19 cellular contexts compared by ENCODE assay signal in the genomic region with DNA sequence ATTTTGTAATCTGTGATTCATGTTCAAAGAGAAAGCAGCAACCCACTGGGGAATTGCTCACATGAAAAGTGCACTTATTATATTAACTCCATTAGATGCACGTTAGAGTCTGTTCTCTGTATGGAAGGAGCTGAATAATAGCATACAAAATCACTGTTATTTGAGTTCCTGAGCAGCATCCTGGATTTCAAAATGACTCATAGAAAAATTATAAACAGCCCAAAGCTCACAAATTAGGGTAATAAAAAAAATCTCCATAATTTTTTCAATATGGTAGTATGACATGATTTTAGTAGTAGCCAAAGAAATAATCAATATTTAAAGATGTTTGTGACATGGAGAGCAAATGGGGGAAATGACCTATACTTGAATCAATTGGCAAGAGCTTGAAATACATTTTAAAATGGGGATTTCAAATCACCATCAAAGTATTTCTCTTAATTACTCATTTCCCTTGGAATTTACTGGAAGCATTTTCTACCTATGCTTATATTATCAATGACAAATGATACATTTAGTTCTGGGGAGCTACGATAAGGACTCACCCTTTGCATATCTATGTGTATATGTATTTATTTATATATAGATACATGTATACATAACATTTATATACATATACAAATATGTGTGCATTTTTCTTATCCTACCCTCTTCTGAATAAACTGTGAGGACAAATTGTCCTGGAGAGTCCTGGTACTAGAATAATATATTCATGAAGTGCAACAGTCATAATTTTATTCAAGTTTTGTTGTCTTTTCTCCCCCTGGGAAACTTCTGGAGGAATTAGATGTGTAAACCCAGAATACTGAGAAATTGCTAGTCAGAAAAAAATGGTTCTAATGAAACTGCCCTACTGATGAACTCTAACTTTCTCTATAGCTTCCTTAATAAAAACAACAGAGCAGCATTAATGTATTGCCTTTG.
DNase-seq lines count a peak whose midpoint lies in the region; ATAC-seq and TF ChIP-seq lines count a peak whose summit lies in the region.
"Had no signal": no experiment of that assay in that cellular context is flagged by ENCODE, and none has a peak within 500 bp of the region (broad histone marks: within the 10 kb centered on the region; RNA-seq: fewer than 3 reads in every experiment).

No MANE protein-coding gene starts in this region.

- H4K8ac ChIP-seq in IMR-90 (ENCODE audit: low read depth in 2 of 2, low read length in 2 of 2): peak overlapping the region; percentile 92 to 98

- peaks cover 0 to 8% of the 10 kb centered on the region in 2 experiments; a peak in 2 of 4 replicates for H3K79me1 ChIP-seq in IMR-90 (ENCODE audit: low read depth in 1 of 2, low read length in 2 of 2)

- H3K4me1 ChIP-seq in ACC112 (ENCODE audit: control insufficient read depth, insufficient read depth, low read length, unreplicated experiment) (peaks cover 57% of the 10 kb centered on the region), IMR-90 (ENCODE audit: control insufficient read depth, insufficient read depth, low read length) (peaks cover 28% of the 10 kb centered on the region), body of pancreas (peaks cover 20% of the 10 kb centered on the region)
- H3K4me1 ChIP-seq: Peyer's patch had no signal

- H3K4me3 Mint-ChIP-seq in activated CD4-positive, alpha-beta memory T cell treated with anti-CD3 and anti-CD28 coated beads, Interleukin-2, amount 10 ng/mL, durations not matched to agents 7 days and 5 days: no peak overlapping the region
- H3K4me3 Mint-ChIP-seq: activated naive CD4-positive, alpha-beta T cell treated with anti-CD3 and anti-CD28 coated beads, Interleukin-2, amount 10 ng/mL, durations not matched to agents 7 days and 5 days; brain; stimulated activated naive CD8-positive, alpha-beta T cell treated with anti-CD3 and anti-CD28 coated beads, Interleukin-15, amount 100 ng/mL, for 72 hours had no signal

- peak overlapping the region; percentile 91; the same call in 1 of the 3 replicates for H2BK15ac ChIP-seq in IMR-90 (ENCODE audit: low read depth, low read length)

- WGBS in IMR-90 (ENCODE audit: extremely low coverage in 2 of 2, insufficient read length in 1 of 2), 2 experiments: no CpG with 5 or more reads among the region's 2 CpGs
- 89 to 91% methylated on average over 2 of the region's 2 CpGs for WGBS in body of pancreas, 2 donors

- peak overlapping the region; percentile 16 for H2AFZ ChIP-seq in ACC112 (ENCODE audit: low read length, unreplicated experiment)
- H2AFZ ChIP-seq in IMR-90 (replicated peaks; ENCODE audit: low read length, poor library complexity): no peak overlapping the region

- peak overlapping the region; percentile 99 for H2BK5ac ChIP-seq in IMR-90 (ENCODE audit: low read depth, low read length, poor library complexity, severe bottlenecking)

- H3K9me1 ChIP-seq in IMR-90 (ENCODE audit: insufficient read depth, low read length): peaks cover 25% of the 10 kb centered on the region

- no peak overlapping the region for H2AK9ac ChIP-seq in IMR-90 (replicated peaks; ENCODE audit: low read depth, low read length, poor library complexity)

- H3K4me3 ChIP-seq in ACC112 (ENCODE audit: low read depth, low read length) (peak overlapping the region; percentile 2; the same call in 1 of the 2 replicates), IMR-90 (ENCODE audit: insufficient read depth, low read depth, low read length) (no peak overlapping the region), brain microvascular endothelial cell (ENCODE audit: low read depth, low read length) (no peak overlapping the region), foreskin fibroblast (ENCODE audit: low read depth in 1 of 2, low read length in 2 of 2) (no peak overlapping the region), body of pancreas (no peak overlapping the region)
- H3K4me3 ChIP-seq: esophagus muscularis mucosa, Peyer's patch, right atrium auricular region, upper lobe of left lung had no signal

- TF ChIP-seq CTCF in IMR-90 (conservative IDR thresholded peaks at IDR 0.05; ENCODE audit: low read depth, low read length) (no peak), brain microvascular endothelial cell (IDR thresholded peaks at IDR 0.05; ENCODE audit: low read depth, low read length, missing control alignments) (no peak), foreskin fibroblast (IDR thresholded peaks at IDR 0.05; ENCODE audit: low read depth, low read length) (no peak), body of pancreas (IDR thresholded peaks at IDR 0.05) (no peak)

- no peaks in the 10 kb centered on the region for H3K36me3 Mint-ChIP-seq in activated CD4-positive, alpha-beta memory T cell treated with anti-CD3 and anti-CD28 coated beads, Interleukin-2, amount 10 ng/mL, durations not matched to agents 7 days and 5 days (ENCODE audit: low read depth)
- H3K36me3 Mint-ChIP-seq: activated naive CD4-positive, alpha-beta T cell treated with anti-CD3 and anti-CD28 coated beads, Interleukin-2, amount 10 ng/mL, durations not matched to agents 7 days and 5 days; brain had no signal

- H3K9me3 Mint-ChIP-seq in activated CD4-positive, alpha-beta memory T cell treated with anti-CD3 and anti-CD28 coated beads, Interleukin-2, amount 10 ng/mL, durations not matched to agents 7 days and 5 days: no peaks in the 10 kb centered on the region
- H3K9me3 Mint-ChIP-seq: activated naive CD4-positive, alpha-beta T cell treated with anti-CD3 and anti-CD28 coated beads, Interleukin-2, amount 10 ng/mL, durations not matched to agents 7 days and 5 days; brain; stimulated activated naive CD8-positive, alpha-beta T cell treated with anti-CD3 and anti-CD28 coated beads, Interleukin-15, amount 100 ng/mL, for 72 hours had no signal

- H3K27me3 ChIP-seq in ACC112 (ENCODE audit: insufficient read depth, low read length): no peaks in the 10 kb centered on the region
- H3K27me3 ChIP-seq in IMR-90 (ENCODE audit: control insufficient read depth, insufficient read depth, low read length): no peaks in the 10 kb centered on the region
- H3K27me3 ChIP-seq in brain microvascular endothelial cell (replicated peaks): no peaks in the 10 kb centered on the region
- H3K27me3 ChIP-seq in body of pancreas: no peaks in the 10 kb centered on the region
- H3K27me3 ChIP-seq: esophagus muscularis mucosa, Peyer's patch, right atrium auricular region, upper lobe of left lung had no signal

- POLR2A ChIA-PET in IMR-90 (lab: Charles Lee; ENCODE audit: unreplicated experiment): interaction anchor here (1.3 kb wide), 1 partner anchor 40 kb away, joined by 4 read pairs; no protein-coding TSS in a partner anchor
- POLR2A ChIA-PET in activated CD4-positive, alpha-beta memory T cell treated with anti-CD3 and anti-CD28 coated beads, Interleukin-2, amount 10 ng/mL, durations not matched to agents 7 days and 5 days (lab: Charles Lee): no interaction called here

- H3K4me1 Mint-ChIP-seq in activated CD4-positive, alpha-beta memory T cell treated with anti-CD3 and anti-CD28 coated beads, Interleukin-2, amount 10 ng/mL, durations not matched to agents 7 days and 5 days: no peaks in the 10 kb centered on the region
- H3K4me1 Mint-ChIP-seq: activated naive CD4-positive, alpha-beta T cell treated with anti-CD3 and anti-CD28 coated beads, Interleukin-2, amount 10 ng/mL, durations not matched to agents 7 days and 5 days; stimulated activated naive CD8-positive, alpha-beta T cell treated with anti-CD3 and anti-CD28 coated beads, Interleukin-15, amount 100 ng/mL, for 72 hours had no signal

- CTCF ChIA-PET in IMR-90 (lab: Yijun Ruan, JAX): interaction anchor here (0.6 to 1.7 kb wide), 6 partner anchors 12 to 340 kb away, joined by 3 to 8 read pairs (median 4); no protein-coding TSS in a partner anchor
- CTCF ChIA-PET in activated CD4-positive, alpha-beta memory T cell treated with anti-CD3 and anti-CD28 coated beads, Interleukin-2, amount 10 ng/mL, durations not matched to agents 7 days and 5 days (lab: Charles Lee): no interaction called here

- H3K9ac ChIP-seq in IMR-90 (ENCODE audit: low read depth, low read length): peak overlapping the region; percentile 37; the same call in 1 of the 2 replicates

- peak overlapping the region; percentile 100 for H3K4ac ChIP-seq in IMR-90 (ENCODE audit: low read depth, low read length)

- H3K27ac ChIP-seq in ACC112 (ENCODE audit: low read depth, low read length) (peak overlapping the region; percentile 99), IMR-90 (ENCODE audit: insufficient read depth, low read length) (peak overlapping the region; percentile 100; the same call in 1 of the 2 replicates), brain microvascular endothelial cell (peak overlapping the region; percentile 85), body of pancreas (no peak overlapping the region)
- H3K27ac ChIP-seq: esophagus muscularis mucosa, Peyer's patch, right atrium auricular region, upper lobe of left lung had no signal

- no TSS peak for BruUV-seq in IMR-90 (replicated peaks; lab: Mats Ljungman, UMichigan)

- H3K9me3 ChIP-seq in IMR-90 (ENCODE audit: control insufficient read depth, insufficient read depth, low read length): no peaks in the 10 kb centered on the region
- H3K9me3 ChIP-seq in body of pancreas: no peaks in the 10 kb centered on the region
- H3K9me3 ChIP-seq: esophagus muscularis mucosa, Peyer's patch, right atrium auricular region, upper lobe of left lung had no signal

- no peaks in the 10 kb centered on the region for H3K79me2 ChIP-seq in ACC112 (ENCODE audit: control insufficient read depth, insufficient read depth, low read length, unreplicated experiment)

- H2AK5ac ChIP-seq in IMR-90 (ENCODE audit: low read depth, low read length): no peak overlapping the region

- H3K4me2 ChIP-seq in IMR-90 (ENCODE audit: low read depth, low read length): peak overlapping the region; percentile 28; the same call in 1 of the 2 replicates

- H4K91ac ChIP-seq in IMR-90 (ENCODE audit: insufficient read depth, low read depth, low read length): peak overlapping the region; percentile 99

- no peak for TF ChIP-seq RAD21 in IMR-90 (IDR thresholded peaks at IDR 0.05; ENCODE audit: low read length)

- DNase-seq in IMR-90 (peak; percentile 79), brain microvascular endothelial cell (no peak), foreskin fibroblast (peak; percentile 59 to 79), body of pancreas (no peak), NCI-H2107 (lab: John Stamatoyannopoulos, UW) (no peak)
- no peak for DNase-seq in activated CD4-positive, alpha-beta memory T cell treated with anti-CD3 and anti-CD28 coated beads, Interleukin-2, amount 10 ng/mL, durations not matched to agents 7 days and 5 days
- DNase-seq: activated naive CD4-positive, alpha-beta T cell treated with anti-CD3 and anti-CD28 coated beads, Interleukin-2, amount 10 ng/mL, durations not matched to agents 7 days and 5 days; midbrain; NCI-H1436; NCI-H226; Peyer's patch; stimulated activated CD4-positive, alpha-beta T cell treated with anti-CD3 and anti-CD28 coated beads, Interleukin-1b, Interleukin-23, amount 100 ng/mL, for 48 hours; stimulated activated naive CD8-positive, alpha-beta T cell treated with anti-CD3 and anti-CD28 coated beads, Interleukin-15, amount 100 ng/mL, for 72 hours; upper lobe of left lung had no signal

- peaks cover 21% of the 10 kb centered on the region for H3K27me3 Mint-ChIP-seq in activated CD4-positive, alpha-beta memory T cell treated with anti-CD3 and anti-CD28 coated beads, Interleukin-2, amount 10 ng/mL, durations not matched to agents 7 days and 5 days

- in situ Hi-C loops in IMR-90 (cut with MboI; ENCODE audit: low sequenced_read_pairs): no loop called here
- in situ Hi-C loops in brain microvascular endothelial cell (cut with HindIII; ENCODE audit: low pct_ligation_motif_present, low sequenced_read_pairs): no loop called here

- intact Hi-C loops in IMR-90 (cut with micrococcal nuclease): loop anchor here (1.0 to 10.0 kb wide), 4 partner anchors 39 to 1021 kb away; a partner anchor contains a TSS
- intact Hi-C loops in body of pancreas (cut with DNase I): no loop called here

- peak overlapping the region; percentile 98 for H3K56ac ChIP-seq in IMR-90 (ENCODE audit: extremely low read depth, insufficient read depth, low read length)

- H2BK20ac ChIP-seq in IMR-90 (ENCODE audit: low read depth, low read length): peak overlapping the region; percentile 100

- H3K14ac ChIP-seq in IMR-90 (replicated peaks; ENCODE audit: low read depth, low read length): peak overlapping the region; percentile 99

- peak overlapping the region; percentile 100; the same call in 1 of the 2 replicates for H3K23ac ChIP-seq in IMR-90 (ENCODE audit: low read depth, low read length)

- H3K36me3 ChIP-seq in ACC112 (ENCODE audit: insufficient read depth, low read length) (no peaks in the 10 kb centered on the region), IMR-90 (ENCODE audit: control insufficient read depth, insufficient read depth, low read length) (no peaks in the 10 kb centered on the region), brain microvascular endothelial cell (replicated peaks) (no peaks in the 10 kb centered on the region), body of pancreas (replicated peaks in 1 of 2; ENCODE audit: insufficient read depth in 1 of 2, low read depth in 2 of 2) (no peaks in the 10 kb centered on the region)
- H3K36me3 ChIP-seq: esophagus muscularis mucosa, Peyer's patch, right atrium auricular region, upper lobe of left lung had no signal

- peak overlapping the region; percentile 100 for H2BK120ac ChIP-seq in IMR-90 (ENCODE audit: low read depth, low read length)

- dilution Hi-C loops in IMR-90 (cut with HindIII; ENCODE audit: low sequenced_read_pairs, unreplicated experiment): no loop called here

- H3K18ac ChIP-seq in IMR-90 (ENCODE audit: low read depth, low read length): peak overlapping the region; percentile 100

- TF ChIP-seq POLR2A in IMR-90 (IDR thresholded peaks at IDR 0.05; ENCODE audit: low read depth, low read length): no peak
- no peak for TF ChIP-seq POLR2A in body of pancreas (IDR thresholded peaks at IDR 0.05)

- H3K27ac Mint-ChIP-seq in activated CD4-positive, alpha-beta memory T cell treated with anti-CD3 and anti-CD28 coated beads, Interleukin-2, amount 10 ng/mL, durations not matched to agents 7 days and 5 days: no peak overlapping the region
- H3K27ac Mint-ChIP-seq: activated naive CD4-positive, alpha-beta T cell treated with anti-CD3 and anti-CD28 coated beads, Interleukin-2, amount 10 ng/mL, durations not matched to agents 7 days and 5 days; stimulated activated naive CD8-positive, alpha-beta T cell treated with anti-CD3 and anti-CD28 coated beads, Interleukin-15, amount 100 ng/mL, for 72 hours had no signal

- H4K20me1 ChIP-seq in IMR-90 (ENCODE audit: insufficient read depth, low read length): no peaks in the 10 kb centered on the region

- ATAC-seq in IMR-90 (ENCODE audit: low read depth) (peak; percentile 25), body of pancreas (no peak), HG03039 (IDR thresholded peaks at IDR 0.05; ENCODE audit: unreplicated experiment) (no peak)
- ATAC-seq: stimulated activated naive CD8-positive, alpha-beta T cell treated with anti-CD3 and anti-CD28 coated beads, Interleukin-15, amount 100 ng/mL, for 72 hours had no signal

- H4K5ac ChIP-seq in IMR-90 (ENCODE audit: low read depth, low read length): peak overlapping the region; percentile 100

Comparison
In these comparisons a context has a peak if more than half of its experiments do, and no peak if none do; other contexts are left out.
1. H3K27ac ChIP-seq: peak in ACC112 (single experiment), IMR-90 (single experiment) and brain microvascular endothelial cell (single experiment); none in body of pancreas (0 of 4).
2. DNase-seq: peak in IMR-90 (single experiment) and foreskin fibroblast (2 of 2); none in brain microvascular endothelial cell (single experiment), body of pancreas (0 of 4), NCI-H2107 (single experiment) and activated CD4-positive, alpha-beta memory T cell treated with anti-CD3 and anti-CD28 coated beads, Interleukin-2, amount 10 ng/mL, durations not matched to agents 7 days and 5 days (single experiment).